In the genomic region with DNA sequence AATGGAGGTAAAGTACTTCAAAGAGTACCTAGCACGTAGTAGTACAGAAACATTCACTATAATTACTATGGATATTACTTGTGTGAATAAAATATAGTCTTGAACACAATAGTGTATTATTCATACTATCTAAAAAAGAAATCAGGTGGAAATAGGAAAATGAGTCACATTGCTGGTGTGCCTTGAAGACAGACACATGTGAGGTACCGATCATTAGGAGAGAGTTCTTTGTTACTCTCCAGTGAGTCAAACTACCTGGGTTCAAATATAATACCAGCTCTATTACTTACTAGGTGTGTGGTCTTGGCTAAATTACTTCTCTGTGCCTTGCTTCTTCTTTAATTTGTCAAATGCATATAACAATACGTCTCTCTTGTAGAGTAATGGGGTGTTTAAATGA, we compare ENCODE assay signal across 19 cellular contexts. TPM values are rescaled to one million over a fixed set of nuclear protein-coding genes. Genes with fewer than 3 reads are reported as not detected.
"Had no signal": no experiment of that assay in that cellular context is flagged by ENCODE, and none has a peak within 500 bp of the region (broad histone marks: within the 10 kb centered on the region; RNA-seq: fewer than 3 reads in every experiment).

No MANE protein-coding gene starts in this region.

- H2AFZ ChIP-seq: neural progenitor cell had no signal

- H3K27me3 Mint-ChIP-seq: brain had no signal

- H3K4me1 ChIP-seq: neural progenitor cell, right lobe of liver had no signal

- H3K27me3 ChIP-seq: dorsolateral prefrontal cortex, heart right ventricle, neural progenitor cell, right lobe of liver, stomach, suprapubic skin, tibial nerve had no signal

- H3K36me3 ChIP-seq: heart right ventricle, lower lobe of right lung, neural progenitor cell, right lobe of liver, stomach, suprapubic skin, tibial nerve had no signal

- DNase-seq: dorsolateral prefrontal cortex, heart right ventricle, kidney, posterior cingulate gyrus, stomach, T-helper 9 cell had no signal

- H3K4me2 ChIP-seq: neural progenitor cell had no signal

- H3K4me3 ChIP-seq: heart right ventricle, lower lobe of right lung, neural progenitor cell, right lobe of liver, skin epidermis, stomach, suprapubic skin, tibial nerve had no signal

- H3K4me3 Mint-ChIP-seq: brain; central memory CD8-positive, alpha-beta T cell; effector memory CD8-positive, alpha-beta T cell; neural progenitor cell; WTC11 had no signal

- H3K9me3 ChIP-seq: heart right ventricle, lower lobe of right lung, right lobe of liver, stomach, suprapubic skin, tibial nerve had no signal

- H3K4me1 Mint-ChIP-seq: central memory CD8-positive, alpha-beta T cell; naive thymus-derived CD4-positive, alpha-beta T cell had no signal

- H3K9me3 Mint-ChIP-seq: activated naive CD4-positive, alpha-beta T cell treated with anti-CD3 and anti-CD28 coated beads, Interleukin-2, amount 50 U/mL, for 72 hours; brain; central memory CD8-positive, alpha-beta T cell; effector memory CD8-positive, alpha-beta T cell; naive thymus-derived CD4-positive, alpha-beta T cell; neural progenitor cell; WTC11 had no signal

- H3K36me3 Mint-ChIP-seq: activated naive CD4-positive, alpha-beta T cell treated with anti-CD3 and anti-CD28 coated beads, Interleukin-2, amount 50 U/mL, for 72 hours; brain; naive thymus-derived CD4-positive, alpha-beta T cell; neural progenitor cell; WTC11 had no signal

- H3K27ac Mint-ChIP-seq: activated naive CD4-positive, alpha-beta T cell treated with anti-CD3 and anti-CD28 coated beads, Interleukin-2, amount 50 U/mL, for 72 hours; brain; effector memory CD8-positive, alpha-beta T cell; naive thymus-derived CD4-positive, alpha-beta T cell; neural progenitor cell; WTC11 had no signal

- H3K27ac ChIP-seq: heart right ventricle, lower lobe of right lung, neural progenitor cell, right lobe of liver, skin epidermis, stomach, suprapubic skin, tibial nerve had no signal

RNA-seq across cellular contexts. Expression of gene BEND6, which starts 50.8 kb away (rescaled TPM):
- total RNA-seq: activated naive CD4-positive, alpha-beta T cell treated with anti-CD3 and anti-CD28 coated beads, Interleukin-2, amount 50 U/mL, for 72 hours; left lobe of liver; right lobe of liver; suprapubic skin had no signal
- polyA plus RNA-seq: naive thymus-derived CD4-positive, alpha-beta T cell had no signal
